ENCODE assay signal across 7 cellular contexts in genomic region chr6:148700713-148701392, GRCh38. TPM values are rescaled to one million over a fixed set of nuclear protein-coding genes. Genes with fewer than 3 reads are reported as not detected.
DNase-seq lines count a peak whose midpoint lies in the region; ATAC-seq and TF ChIP-seq lines count a peak whose summit lies in the region.

No MANE protein-coding gene starts in this region.

- peaks cover 10% of the 10 kb centered on the region for H3K9me3 Mint-ChIP-seq in stimulated activated naive CD8-positive, alpha-beta T cell treated with anti-CD3 and anti-CD28 coated beads, Interleukin-15, Interleukin-2, amounts not matched to agents 100 ng/mL and 50 ng/mL, for 24 hours

- H3K36me3 Mint-ChIP-seq in stimulated activated naive CD8-positive, alpha-beta T cell treated with anti-CD3 and anti-CD28 coated beads, Interleukin-15, Interleukin-2, amounts not matched to agents 100 ng/mL and 50 ng/mL, for 24 hours (ENCODE audit: low read depth), result no peaks in the 10 kb centered on the region

- H3K9me3 ChIP-seq in Karpas-422 (ENCODE audit: low read length) (no peaks in the 10 kb centered on the region), adrenal gland (replicated peaks in 1 of 3) (no peaks in the 10 kb centered on the region)

- TF ChIP-seq POLR2A in adrenal gland (IDR thresholded peaks at IDR 0.05), result no peak

- H3K4me3 ChIP-seq in Karpas-422 (ENCODE audit: low read length) (peak overlapping the region; percentile 35; the same call in 1 of the 2 replicates), adrenal gland (peak overlapping the region in 2 of 4 donors; percentile 14 to 39)

- H3K27ac ChIP-seq in Karpas-422 (ENCODE audit: low read length) (no peak overlapping the region), adrenal gland (peak overlapping the region in 4 of 5 donors; percentile 1 to 56 (median 8))

- H3K4me3 Mint-ChIP-seq in stimulated activated naive CD8-positive, alpha-beta T cell treated with anti-CD3 and anti-CD28 coated beads, Interleukin-15, Interleukin-2, amounts not matched to agents 100 ng/mL and 50 ng/mL, for 24 hours, result peak overlapping the region; percentile 76

- H3K9ac ChIP-seq in Karpas-422 (ENCODE audit: low read length), result no peak overlapping the region

- no peak for TF ChIP-seq CTCF in adrenal gland (IDR thresholded peaks at IDR 0.05)

- H3K27ac Mint-ChIP-seq in stimulated activated naive CD8-positive, alpha-beta T cell treated with anti-CD3 and anti-CD28 coated beads, Interleukin-15, Interleukin-2, amounts not matched to agents 100 ng/mL and 50 ng/mL, for 24 hours, result no peak overlapping the region

- H3K36me3 ChIP-seq in Karpas-422 (ENCODE audit: insufficient read depth, low read length), result no peaks in the 10 kb centered on the region
- no peaks in the 10 kb centered on the region for H3K36me3 ChIP-seq in adrenal gland (replicated peaks in 1 of 2)

- ATAC-seq in GM21390 (IDR thresholded peaks at IDR 0.05; ENCODE audit: unreplicated experiment), result peak; percentile 90

- H3K9me2 ChIP-seq in Karpas-422 (replicated peaks; ENCODE audit: insufficient read depth, low read length), result no peaks in the 10 kb centered on the region

- 8 to 15% (median 12%) methylated on average over 9 of the region's 9 CpGs for WGBS in adrenal gland, 4 donors

- H3K4me2 ChIP-seq in Karpas-422 (ENCODE audit: low read depth, low read length, poor library complexity, severe bottlenecking), result peak overlapping the region; percentile 44

- no peaks in the 10 kb centered on the region for H3K79me2 ChIP-seq in Karpas-422 (ENCODE audit: low read length)

- H3K27me3 ChIP-seq in Karpas-422 (ENCODE audit: low read length) (no peaks in the 10 kb centered on the region), adrenal gland (no peaks in the 10 kb centered on the region)

- peaks cover 8% of the 10 kb centered on the region for H3K27me3 Mint-ChIP-seq in stimulated activated naive CD8-positive, alpha-beta T cell treated with anti-CD3 and anti-CD28 coated beads, Interleukin-15, Interleukin-2, amounts not matched to agents 100 ng/mL and 50 ng/mL, for 24 hours

- DNase-seq in GM03348 (ENCODE audit: low spot score) (peak; percentile 49), Karpas-422 (no peak), adrenal gland (peak in 6 of 7 donors; percentile 29 to 57 (median 39)), hippocampal formation (lab: John Stamatoyannopoulos, UW) (peak; percentile 18 to 30), NCI-H187 treated with DMSO at 0.1 percent for 48 hours (lab: John Stamatoyannopoulos, UW) (no peak)

- H4K20me1 ChIP-seq in Karpas-422 (ENCODE audit: insufficient read depth, low read depth, low read length), result no peaks in the 10 kb centered on the region

- H3K4me1 ChIP-seq in Karpas-422 (ENCODE audit: low read length) (no peaks in the 10 kb centered on the region), adrenal gland (replicated peaks in 1 of 2) (peaks cover 0 to 11% of the 10 kb centered on the region in 2 donors)

- H3K4me1 Mint-ChIP-seq in stimulated activated naive CD8-positive, alpha-beta T cell treated with anti-CD3 and anti-CD28 coated beads, Interleukin-15, Interleukin-2, amounts not matched to agents 100 ng/mL and 50 ng/mL, for 24 hours (ENCODE audit: low read depth), result peaks cover 10% of the 10 kb centered on the region

- no peak overlapping the region for H2AFZ ChIP-seq in Karpas-422 (ENCODE audit: low read length)

- intact Hi-C loops in adrenal gland (cut with DNase I), result no loop called here

RNA-seq across cellular contexts. Expression of gene UST, which starts 46.0 kb away (rescaled TPM):
- 0.15 TPM in 1 of 2 replicates, not detected in the other for total RNA-seq in Karpas-422 (2014; rRNA removed; shearing (Covaris generic); ENCODE audit: low replicate concordance)
- 10 to 100 TPM; 11.4 to 33.8 (median 19.0) TPM for total RNA-seq in adrenal gland
- polyA plus RNA-seq in adrenal gland, result 10 to 100 TPM in 1 of 3 donors, 1 to 10 TPM in 2; 5.9 to 17.2 (median 9.7) TPM

Comparison
In these comparisons a context has a peak if more than half of its experiments do, and no peak if none do; other contexts are left out.
1. DNase-seq: peak in GM03348 (single experiment), adrenal gland (6 of 7) and hippocampal formation (2 of 2); none in Karpas-422 (single experiment) and NCI-H187 treated with DMSO at 0.1 percent for 48 hours (single experiment).
2. RNA of gene UST, which starts 46.0 kb away (total RNA-seq): 11.4 to 33.8 TPM in adrenal gland; 0.15 TPM in Karpas-422; every median in the first group is over 10 times any median in the second.